In the genomic region with DNA sequence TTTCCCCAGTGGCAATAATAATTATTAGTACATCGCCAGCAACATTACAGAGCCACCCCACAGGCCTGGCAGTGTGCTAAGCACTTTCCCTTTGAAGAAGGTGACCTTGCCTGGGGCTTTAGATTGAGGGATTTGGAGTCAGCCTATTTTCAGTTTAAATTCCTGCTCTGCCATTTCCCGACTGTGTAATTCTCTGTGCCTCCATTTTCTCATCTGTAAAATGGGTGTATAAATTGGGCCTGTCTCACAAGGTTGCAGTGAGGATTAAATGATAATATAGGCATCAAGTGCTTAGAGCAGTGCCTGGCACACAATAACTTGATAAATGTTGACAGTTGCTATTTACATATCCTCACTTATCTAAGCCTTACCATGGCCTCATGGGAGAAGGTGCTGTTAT, we compare ENCODE assay signal across 30 cellular contexts. TPM values are rescaled to one million over a fixed set of nuclear protein-coding genes. Genes with fewer than 3 reads are reported as not detected.
"Had no signal": no experiment of that assay in that cellular context is flagged by ENCODE, and none has a peak within 500 bp of the region (broad histone marks: within the 10 kb centered on the region; RNA-seq: fewer than 3 reads in every experiment).

No MANE protein-coding gene starts in this region.

- H3K27ac ChIP-seq: esophagus squamous epithelium, heart right ventricle, left lung, prostate gland, right atrium auricular region, sigmoid colon, thoracic aorta, tibial nerve, upper lobe of left lung had no signal

- H3K36me3 ChIP-seq: esophagus squamous epithelium, heart right ventricle, left lung, prostate gland, right atrium auricular region, sigmoid colon, thoracic aorta, tibial nerve, upper lobe of left lung had no signal

- H3K4me3 ChIP-seq: esophagus squamous epithelium, heart right ventricle, left lung, mucosa of descending colon, prostate gland, right atrium auricular region, sigmoid colon, thoracic aorta, tibial nerve, upper lobe of left lung had no signal

- DNase-seq: cortex of kidney; effector memory CD8-positive, alpha-beta T cell; esophagus squamous epithelium; foreskin melanocyte; glutamatergic neuron; heart right ventricle; hippocampal formation; left cardiac atrium; left lung; mesenchymal stem cell; mucosa of descending colon; naive B cell; sigmoid colon; stimulated activated naive B cell treated with anti-CD40 and anti-IgM and Interleukin-4, amounts not matched to agents 10 μg/mL and 1 μg/mL and 100 μg/mL, for 72 hours; upper lobe of left lung had no signal

- H3K9me3 ChIP-seq: esophagus squamous epithelium, heart right ventricle, left lung, mucosa of descending colon, prostate gland, right atrium auricular region, sigmoid colon, thoracic aorta, tibial nerve, upper lobe of left lung had no signal

- H3K27me3 ChIP-seq: right atrium auricular region had no signal

- ATAC-seq: effector memory CD8-positive, alpha-beta T cell; heart right ventricle; left cardiac atrium; left lung; mucosa of descending colon had no signal

- FAIRE-seq: endometrium, islet of Langerhans, urothelium cell line had no signal

- H3K4me1 ChIP-seq: prostate gland had no signal

RNA-seq across cellular contexts. Expression of gene SCRT2, which starts 5.0 kb away (rescaled TPM):
- total RNA-seq: dermis microvascular lymphatic vessel endothelial cell; esophagus squamous epithelium; heart right ventricle; kidney epithelial cell; left cardiac atrium; left lung; lower leg skin; lung microvascular endothelial cell; mesothelial cell of epicardium; mucosa of descending colon; natural killer cell treated with Interleukin-12 subunit alpha and Interleukin-12 subunit beta and Interleukin-15 and Interleukin-18, amount 100 ng/mL, for 72 hours; osteocyte; right atrium auricular region; sigmoid colon; skeletal muscle tissue; thoracic aorta; tibial nerve; upper lobe of left lung had no signal
- polyA plus RNA-seq: heart right ventricle, sigmoid colon had no signal
